In genomic region chr4:6749340-6750171, GRCh38 we compare ENCODE assay signal across 9 cellular contexts. TPM values are rescaled to one million over a fixed set of nuclear protein-coding genes. Genes with fewer than 3 reads are reported as not detected.
DNase-seq lines count a peak whose midpoint lies in the region; ATAC-seq and TF ChIP-seq lines count a peak whose summit lies in the region.
"Had no signal": no experiment of that assay in that cellular context is flagged by ENCODE, and none has a peak within 500 bp of the region (broad histone marks: within the 10 kb centered on the region; RNA-seq: fewer than 3 reads in every experiment).

No MANE protein-coding gene starts in this region.

- H3K27ac Mint-ChIP-seq in activated naive CD4-positive, alpha-beta T cell treated with anti-CD3 and anti-CD28 coated beads, Interleukin-2, amount 10 ng/mL, durations not matched to agents 7 days and 5 days = no peak overlapping the region
- H3K27ac Mint-ChIP-seq: activated B cell treated with CpG ODN at 0.5 μM for 24 hours had no signal

- no peaks in the 10 kb centered on the region for H3K9me3 ChIP-seq in right lobe of liver
- no peaks in the 10 kb centered on the region for H3K9me3 ChIP-seq in upper lobe of left lung

- TF ChIP-seq POLR2A in right lobe of liver (IDR thresholded peaks at IDR 0.05) (peak; percentile 79), upper lobe of left lung (IDR thresholded peaks at IDR 0.05) (peak in 1 of 4 donors; percentile 25)

- H3K4me3 ChIP-seq in LNCaP clone FGC (ENCODE audit: low read depth, low read length) (no peak overlapping the region), cardiac fibroblast (replicated peaks in 1 of 2; ENCODE audit: low read depth in 2 of 2, low read length in 2 of 2) (no peak overlapping the region), right lobe of liver (peak overlapping the region in 2 of 3 donors; percentile 30 to 37), upper lobe of left lung (no peak overlapping the region)

- 22% methylated on average over 4 of the region's 25 CpGs for WGBS in right lobe of liver (ENCODE audit: insufficient coverage, low coverage, low lambda C conversion rate, missing lambda C conversion rate)
- WGBS in upper lobe of left lung, 2 donors = 64 to 76% methylated on average over 10 to 16 of the region's 25 CpGs

- H3K4me3 Mint-ChIP-seq in activated naive CD4-positive, alpha-beta T cell treated with anti-CD3 and anti-CD28 coated beads, Interleukin-2, amount 10 ng/mL, durations not matched to agents 7 days and 5 days = no peak overlapping the region
- H3K4me3 Mint-ChIP-seq: activated B cell treated with CpG ODN at 0.5 μM for 24 hours had no signal

- CTCF ChIA-PET in activated naive CD4-positive, alpha-beta T cell treated with anti-CD3 and anti-CD28 coated beads, Interleukin-2, amount 10 ng/mL, durations not matched to agents 7 days and 5 days (lab: Charles Lee) = interaction anchor here (0.7 kb wide), 1 partner anchor 22 kb away, joined by 3 read pairs; no protein-coding TSS in a partner anchor

- no peak for TF ChIP-seq EP300 in upper lobe of left lung (IDR thresholded peaks at IDR 0.05)

- H3K27me3 ChIP-seq in right lobe of liver (no peaks in the 10 kb centered on the region), upper lobe of left lung (no peaks in the 10 kb centered on the region)

- no peaks in the 10 kb centered on the region for H3K36me3 Mint-ChIP-seq in activated naive CD4-positive, alpha-beta T cell treated with anti-CD3 and anti-CD28 coated beads, Interleukin-2, amount 10 ng/mL, durations not matched to agents 7 days and 5 days

- H3K4me1 Mint-ChIP-seq in activated naive CD4-positive, alpha-beta T cell treated with anti-CD3 and anti-CD28 coated beads, Interleukin-2, amount 10 ng/mL, durations not matched to agents 7 days and 5 days = peaks cover 13% of the 10 kb centered on the region
- H3K4me1 Mint-ChIP-seq: activated B cell treated with CpG ODN at 0.5 μM for 24 hours had no signal

- peaks cover 0 to 76% (median 36%) of the 10 kb centered on the region in 4 donors for H3K4me1 ChIP-seq in right lobe of liver
- H3K4me1 ChIP-seq in upper lobe of left lung = peaks cover 20 to 40% (median 32%) of the 10 kb centered on the region in 4 donors

- no peaks in the 10 kb centered on the region for H3K27me3 Mint-ChIP-seq in activated naive CD4-positive, alpha-beta T cell treated with anti-CD3 and anti-CD28 coated beads, Interleukin-2, amount 10 ng/mL, durations not matched to agents 7 days and 5 days

- intact Hi-C loops in right lobe of liver (cut with DNase I) = no loop called here

- no peaks in the 10 kb centered on the region for H3K36me3 ChIP-seq in right lobe of liver
- H3K36me3 ChIP-seq in upper lobe of left lung = no peaks in the 10 kb centered on the region

- H3K9me3 Mint-ChIP-seq in activated naive CD4-positive, alpha-beta T cell treated with anti-CD3 and anti-CD28 coated beads, Interleukin-2, amount 10 ng/mL, durations not matched to agents 7 days and 5 days = no peaks in the 10 kb centered on the region
- H3K9me3 Mint-ChIP-seq: activated B cell treated with CpG ODN at 0.5 μM for 24 hours had no signal

- no peak for TF ChIP-seq CTCF in LNCaP clone FGC (IDR thresholded peaks at IDR 0.05; ENCODE audit: control insufficient read depth, extremely low read depth, insufficient read depth)
- no peak for TF ChIP-seq CTCF in cardiac fibroblast (IDR thresholded peaks at IDR 0.05; ENCODE audit: low read depth, low read length)
- TF ChIP-seq CTCF in right lobe of liver (IDR thresholded peaks at IDR 0.05) = no peak
- TF ChIP-seq CTCF in upper lobe of left lung (IDR thresholded peaks at IDR 0.05) = peak in 1 of 6 experiments; percentile 3

- ATAC-seq in right lobe of liver (peak; percentile 68 to 85 (median 78)), upper lobe of left lung (ENCODE audit: low FRiP score in 2 of 2) (peak; percentile 31 to 86), GM18861 (IDR thresholded peaks at IDR 0.05; ENCODE audit: unreplicated experiment) (no peak), HG03135 (IDR thresholded peaks at IDR 0.05; ENCODE audit: unreplicated experiment) (no peak)

- DNase-seq in LNCaP clone FGC (ENCODE audit: low read depth) (peak; percentile 66), cardiac fibroblast (ENCODE audit: low read depth in 2 of 2) (peak; percentile 40 to 44), right lobe of liver (peak; percentile 93 to 98 (median 98)), upper lobe of left lung (peak; percentile 80 to 88)
- DNase-seq in activated naive CD4-positive, alpha-beta T cell treated with anti-CD3 and anti-CD28 coated beads, Interleukin-2, amount 10 ng/mL, durations not matched to agents 7 days and 5 days = no peak
- no peak for DNase-seq in stimulated activated CD4-positive, alpha-beta T cell treated with anti-CD3 and anti-CD28 coated beads, Interleukin-4, amount 100 ng/mL, for 24 hours
- DNase-seq: activated B cell treated with CpG ODN at 0.5 μM for 24 hours had no signal

- H3K27ac ChIP-seq in right lobe of liver = peak overlapping the region; percentile 59 to 89 (median 75)
- peak overlapping the region in 2 of 4 donors; percentile 23 to 31 for H3K27ac ChIP-seq in upper lobe of left lung

RNA-seq across cellular contexts. Expression of gene KIAA0232, which starts 33.0 kb away (rescaled TPM):
- total RNA-seq in right lobe of liver (10 to 100 TPM; 12.0 to 23.8 (median 16.5) TPM), upper lobe of left lung (10 to 100 TPM; 22.6 to 45.0 (median 24.4) TPM)

RNA-seq across cellular contexts. Expression of gene BLOC1S4, which starts 33.6 kb away (rescaled TPM):
- total RNA-seq in right lobe of liver = 1 to 10 TPM; 3.0 to 9.9 (median 6.6) TPM
- 10 to 100 TPM; 11.5 to 26.8 (median 15.3) TPM for total RNA-seq in upper lobe of left lung

RNA-seq across cellular contexts. Expression of gene MRFAP1L1, which starts 39.9 kb away (rescaled TPM):
- total RNA-seq in right lobe of liver = 10 to 100 TPM; 18.9 to 30.7 (median 28.4) TPM
- 10 to 100 TPM; 24.6 to 71.3 (median 50.8) TPM for total RNA-seq in upper lobe of left lung

RNA-seq across cellular contexts. Expression of gene S100P, which starts 55.9 kb away (rescaled TPM):
- total RNA-seq in right lobe of liver (1 to 10 TPM in 4 of 6 experiments, under 1 TPM in 2; 0.59 to 6.3 (median 2.7) TPM), upper lobe of left lung (10 to 100 TPM in 2 of 6 donors, 1 to 10 TPM in 2, not detected in 2; 4.1 to 22.4 (median 13.3) TPM)
- total RNA-seq: activated B cell treated with CpG ODN at 0.5 μM for 24 hours had no signal

Comparison
In these comparisons a context has a peak if more than half of its experiments do, and no peak if none do; other contexts are left out.
1. DNase-seq: peak in LNCaP clone FGC (single experiment), cardiac fibroblast (2 of 2), right lobe of liver (3 of 3) and upper lobe of left lung (2 of 2); none in activated naive CD4-positive, alpha-beta T cell treated with anti-CD3 and anti-CD28 coated beads, Interleukin-2, amount 10 ng/mL, durations not matched to agents 7 days and 5 days (single experiment) and stimulated activated CD4-positive, alpha-beta T cell treated with anti-CD3 and anti-CD28 coated beads, Interleukin-4, amount 100 ng/mL, for 24 hours (single experiment).
2. H3K4me3 ChIP-seq: peak in right lobe of liver (2 of 3); none in LNCaP clone FGC (single experiment), cardiac fibroblast (0 of 2) and upper lobe of left lung (0 of 4).
3. ATAC-seq: peak in right lobe of liver (4 of 4) and upper lobe of left lung (2 of 2); none in GM18861 (single experiment) and HG03135 (single experiment).